In the genomic region with DNA sequence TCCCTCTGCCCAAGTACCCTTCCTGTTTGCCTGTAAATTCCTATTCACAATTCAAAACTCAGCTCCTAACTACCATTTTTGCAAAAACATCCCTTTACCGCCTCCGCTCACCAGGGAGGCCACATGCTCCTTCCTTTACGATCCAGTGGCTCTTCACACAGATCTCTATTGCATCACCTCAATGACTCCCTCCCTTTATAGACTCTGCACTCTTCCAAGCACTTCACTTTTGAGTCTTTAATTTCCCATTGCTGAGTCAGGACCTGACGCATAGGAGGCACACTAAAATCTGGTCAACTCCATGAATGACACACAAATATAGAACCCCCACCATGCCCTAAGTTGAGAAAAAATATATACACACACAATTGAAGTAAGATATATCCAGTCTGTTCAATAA, we compare ENCODE assay signal across 12 cellular contexts. TPM values are rescaled to one million over a fixed set of nuclear protein-coding genes. Genes with fewer than 3 reads are reported as not detected.
A peak's percentile ranks its signal among the peaks of the same experiment; 100 is the strongest.
DNase-seq lines count a peak whose midpoint lies in the region; ATAC-seq and TF ChIP-seq lines count a peak whose summit lies in the region.
"Had no signal": no experiment of that assay in that cellular context is flagged by ENCODE, and none has a peak within 500 bp of the region (broad histone marks: within the 10 kb centered on the region; RNA-seq: fewer than 3 reads in every experiment).

No MANE protein-coding gene starts in this region.

- ATAC-seq in right cardiac atrium = peak; percentile 54 to 72
- ATAC-seq in GM21526 (IDR thresholded peaks at IDR 0.05; ENCODE audit: low FRiP score, unreplicated experiment) = no peak
- ATAC-seq: CD8-positive, alpha-beta T cell had no signal

- H3K14ac ChIP-seq in H9 (ENCODE audit: insufficient read depth, low read length) (no peak overlapping the region), trophoblast cell (ENCODE audit: low read length) (no peak overlapping the region)

- H3K79me1 ChIP-seq in H9 (ENCODE audit: insufficient read depth, low read depth, low read length, poor library complexity, severe bottlenecking) (no peaks in the 10 kb centered on the region), trophoblast cell (ENCODE audit: low read length) (no peaks in the 10 kb centered on the region)

- DNase-seq in 8988T (peak; percentile 23), H9 (no peak), RKO (ENCODE audit: low spot score) (peak; percentile 91), right cardiac atrium (no peak), trophoblast cell (no peak), Karpas-422 (no peak)
- no peak for DNase-seq in activated T-cell treated with anti-CD3 and anti-CD28 coated beads, Interleukin-2, amount 50 U/mL, for 1 hour
- DNase-seq: activated CD8-positive, alpha-beta memory T cell treated with anti-CD3 and anti-CD28 coated beads for 24 hours; CD8-positive, alpha-beta T cell had no signal

- H2BK5ac ChIP-seq in H9 (ENCODE audit: insufficient read length, low read length) (no peak overlapping the region), trophoblast cell (ENCODE audit: low read depth, low read length, poor library complexity) (no peak overlapping the region)

- no peak overlapping the region for H3K4me3 ChIP-seq in right cardiac atrium (ENCODE audit: low read length)
- no peak overlapping the region for H3K4me3 ChIP-seq in trophoblast cell (ENCODE audit: low read depth, low read length)
- H3K4me3 ChIP-seq in Karpas-422 (ENCODE audit: low read length) = no peak overlapping the region

- no peak overlapping the region for H3K4ac ChIP-seq in H9 (ENCODE audit: low read depth, low read length)
- H3K4ac ChIP-seq in trophoblast cell (ENCODE audit: low read depth, low read length) = no peak overlapping the region

- peaks cover 4 to 12% of the 10 kb centered on the region in 2 experiments for H3K4me1 Mint-ChIP-seq in H9

- no peaks in the 10 kb centered on the region for H3K27me3 Mint-ChIP-seq in H9 (ENCODE audit: low read depth)
- H3K27me3 Mint-ChIP-seq: memory B cell had no signal

- H4K91ac ChIP-seq in H9 (ENCODE audit: insufficient read length, low read depth, low read length) (no peak overlapping the region), trophoblast cell (ENCODE audit: low read depth, low read length) (no peak overlapping the region)

- WGBS in H9 (ENCODE audit: extremely low coverage, insufficient read length, low lambda C conversion rate) = no CpG with 5 or more reads among the region's 4 CpGs
- 66% methylated on average over 4 of the region's 4 CpGs for WGBS in right cardiac atrium
- WGBS in trophoblast cell (ENCODE audit: extremely low coverage, insufficient coverage, insufficient read length) = no CpG with 5 or more reads among the region's 4 CpGs

- H3K9me3 ChIP-seq in H9 (ENCODE audit: control insufficient read depth, low read depth, low read length) (no peaks in the 10 kb centered on the region), right cardiac atrium (ENCODE audit: control insufficient read depth, low read length) (no peaks in the 10 kb centered on the region), trophoblast cell (ENCODE audit: insufficient read depth, low read depth, low read length) (no peaks in the 10 kb centered on the region), Karpas-422 (ENCODE audit: low read length) (no peaks in the 10 kb centered on the region)

- H2BK20ac ChIP-seq in H9 (ENCODE audit: low read depth, low read length, poor library complexity, severe bottlenecking) = no peak overlapping the region

- H4K8ac ChIP-seq in H9 (replicated peaks; ENCODE audit: insufficient read length, low read depth, low read length) (no peak overlapping the region), trophoblast cell (ENCODE audit: low read depth, low read length) (no peak overlapping the region)

- H3K4me2 ChIP-seq in H9 (ENCODE audit: insufficient read depth, insufficient read length, low read length) (no peak overlapping the region), trophoblast cell (ENCODE audit: low read length) (no peak overlapping the region), Karpas-422 (ENCODE audit: low read depth, low read length, poor library complexity, severe bottlenecking) (no peak overlapping the region)

- H3K18ac ChIP-seq in H9 (ENCODE audit: insufficient read length, low read depth, low read length) (no peak overlapping the region), trophoblast cell (ENCODE audit: low read length) (no peak overlapping the region)

- peak overlapping the region; percentile 11 to 92 (median 75); a peak in 4 of 7 replicates for H3K27ac Mint-ChIP-seq in H9
- H3K27ac Mint-ChIP-seq: CD8-positive, alpha-beta T cell; dendritic cell treated with granulocyte-macrophage colony-stimulating factor and Interleukin-4, amounts not matched to agents 40 ng/mL and 50 ng/mL, for 4 days; memory B cell had no signal

- H3K9ac ChIP-seq in H9 (ENCODE audit: extremely low read depth, insufficient read length, low read length) = no peak overlapping the region
- no peak overlapping the region for H3K9ac ChIP-seq in trophoblast cell (ENCODE audit: low read length)
- H3K9ac ChIP-seq in Karpas-422 (ENCODE audit: low read length) = no peak overlapping the region

- H2AFZ ChIP-seq in H9 (ENCODE audit: low read length) = no peak overlapping the region
- no peak overlapping the region for H2AFZ ChIP-seq in trophoblast cell (ENCODE audit: insufficient read depth, low read length, poor library complexity)
- H2AFZ ChIP-seq in Karpas-422 (ENCODE audit: low read length) = no peak overlapping the region

- H3K36me3 Mint-ChIP-seq in H9 (ENCODE audit: insufficient read depth in 1 of 3, low read depth in 3 of 3) = no peaks in the 10 kb centered on the region

- H3K9me3 Mint-ChIP-seq in H9 = no peaks in the 10 kb centered on the region
- H3K9me3 Mint-ChIP-seq: CD8-positive, alpha-beta T cell; dendritic cell treated with granulocyte-macrophage colony-stimulating factor and Interleukin-4, amounts not matched to agents 40 ng/mL and 50 ng/mL, for 4 days; memory B cell had no signal

- H3K23ac ChIP-seq in H9 (ENCODE audit: insufficient read length, low read depth, low read length) (no peak overlapping the region), trophoblast cell (ENCODE audit: low read length) (no peak overlapping the region)

- H2AK5ac ChIP-seq in H9 (ENCODE audit: insufficient read length, low read length) = no peak overlapping the region
- H2AK5ac ChIP-seq in trophoblast cell (ENCODE audit: low read length) = no peak overlapping the region

- no peaks in the 10 kb centered on the region for H3K23me2 ChIP-seq in H9 (ENCODE audit: insufficient read length, low read depth, low read length, poor library complexity, severe bottlenecking)

- H2BK120ac ChIP-seq in H9 (ENCODE audit: low read depth, low read length, poor library complexity, severe bottlenecking) = no peak overlapping the region
- H2BK120ac ChIP-seq in trophoblast cell (ENCODE audit: insufficient read depth, low read length, poor library complexity) = no peak overlapping the region

- no peak overlapping the region for H2BK12ac ChIP-seq in H9 (ENCODE audit: insufficient read length, low read depth, low read length)
- H2BK12ac ChIP-seq in trophoblast cell (ENCODE audit: low read length) = no peak overlapping the region

- H3K27me3 ChIP-seq in H9 (ENCODE audit: insufficient read depth, low read length) (no peaks in the 10 kb centered on the region), right cardiac atrium (ENCODE audit: control insufficient read depth, insufficient read depth) (no peaks in the 10 kb centered on the region), trophoblast cell (ENCODE audit: insufficient read depth, low read length) (no peaks in the 10 kb centered on the region), Karpas-422 (ENCODE audit: low read length) (no peaks in the 10 kb centered on the region)

- no peaks in the 10 kb centered on the region for H3K79me2 ChIP-seq in H9 (ENCODE audit: insufficient read depth, low read length)
- no peaks in the 10 kb centered on the region for H3K79me2 ChIP-seq in trophoblast cell (ENCODE audit: control insufficient read depth, insufficient read depth, low read length, poor library complexity)
- no peaks in the 10 kb centered on the region for H3K79me2 ChIP-seq in Karpas-422 (ENCODE audit: low read length)

- H3K9me2 ChIP-seq in Karpas-422 (replicated peaks; ENCODE audit: insufficient read depth, low read length) = no peaks in the 10 kb centered on the region

- H3K4me1 ChIP-seq in H9 (ENCODE audit: insufficient read depth, low read length) (peaks cover 2% of the 10 kb centered on the region; the same call in 1 of the 2 replicates), right cardiac atrium (ENCODE audit: control insufficient read depth, insufficient read depth, low read length) (peaks cover 3% of the 10 kb centered on the region), trophoblast cell (ENCODE audit: control insufficient read depth in 1 of 2, insufficient read depth in 2 of 2, low read length in 2 of 2) (no peaks in the 10 kb centered on the region), Karpas-422 (ENCODE audit: low read length) (peaks cover 17% of the 10 kb centered on the region)

- no peak overlapping the region for H4K5ac ChIP-seq in H9 (ENCODE audit: insufficient read length, low read depth, low read length)

- H3K27ac ChIP-seq in H9 (ENCODE audit: insufficient read length, low read depth, low read length) (no peak overlapping the region), right cardiac atrium (ENCODE audit: low read length) (no peak overlapping the region), trophoblast cell (ENCODE audit: low read depth, low read length) (no peak overlapping the region), Karpas-422 (ENCODE audit: low read length) (no peak overlapping the region)

- H4K20me1 ChIP-seq in H9 (ENCODE audit: control insufficient read depth, insufficient read depth, insufficient read length) (no peaks in the 10 kb centered on the region), Karpas-422 (ENCODE audit: insufficient read depth, low read depth, low read length) (peaks cover 1% of the 10 kb centered on the region; the same call in 1 of the 2 replicates)

- no peak overlapping the region for H2BK15ac ChIP-seq in H9 (ENCODE audit: low read depth, low read length)

- no peak for TF ChIP-seq CTCF in H9 (conservative IDR thresholded peaks at IDR 0.05)

- intact Hi-C loops in right cardiac atrium (cut with DNase I) = loop anchor here in 1 of 4 donors (10.0 kb wide), 1 partner anchor 113 kb away; no protein-coding TSS in a partner anchor

- H3K4me3 Mint-ChIP-seq in H9 = no peak overlapping the region; a peak in 1 of 5 replicates
- H3K4me3 Mint-ChIP-seq: CD8-positive, alpha-beta T cell; dendritic cell treated with granulocyte-macrophage colony-stimulating factor and Interleukin-4, amounts not matched to agents 40 ng/mL and 50 ng/mL, for 4 days; memory B cell had no signal

- H3K36me3 ChIP-seq in trophoblast cell (ENCODE audit: control insufficient read depth in 1 of 2, insufficient read depth in 2 of 2, low read length in 2 of 2) (peaks cover 0 to 3% of the 10 kb centered on the region in 2 experiments), Karpas-422 (ENCODE audit: insufficient read depth, low read length) (no peaks in the 10 kb centered on the region)

- no peak overlapping the region for H4K12ac ChIP-seq in trophoblast cell (ENCODE audit: low read depth, low read length)

- no peak overlapping the region for H3T11ph ChIP-seq in H9 (ENCODE audit: low read length)

- H3K56ac ChIP-seq in H9 (ENCODE audit: insufficient read length, low read depth, low read length) = no peak overlapping the region

RNA-seq across cellular contexts. Expression of gene PPP1R13B, which starts 45.9 kb away (rescaled TPM):
- total RNA-seq in H9 (2021) (6.0 and 8.5 TPM in 2 replicates), right cardiac atrium (100 to 1,000 TPM; 102 to 158 (median 117) TPM)
- polyA plus RNA-seq in right cardiac atrium = 50.1 TPM
- polyA plus RNA-seq in trophoblast cell (2013) = 7.6 and 7.8 TPM in 2 replicates
- 3.0 and 3.6 TPM in 2 replicates for total RNA-seq in Karpas-422 (2014; rRNA removed; shearing (Covaris generic); ENCODE audit: low replicate concordance)

Comparison
In these comparisons a context has a peak if more than half of its experiments do, and no peak if none do; other contexts are left out.
1. DNase-seq: peak in 8988T (single experiment) and RKO (single experiment); none in H9 (single experiment), right cardiac atrium (0 of 3), trophoblast cell (0 of 2), Karpas-422 (single experiment) and activated T-cell treated with anti-CD3 and anti-CD28 coated beads, Interleukin-2, amount 50 U/mL, for 1 hour (single experiment).
2. RNA of gene PPP1R13B, which starts 45.9 kb away (total RNA-seq): 102 to 158 TPM in right cardiac atrium; 6.0 to 8.5 TPM in H9 and 3.0 to 3.6 TPM in Karpas-422; every median in the first group is over 10 times any median in the second.